ENCODE assay signal across 9 cellular contexts in genomic region chr1:3651939-3652537, GRCh38. TPM values are rescaled to one million over a fixed set of nuclear protein-coding genes. Genes with fewer than 3 reads are reported as not detected.
A peak's percentile ranks its signal among the peaks of the same experiment; 100 is the strongest.
DNase-seq lines count a peak whose midpoint lies in the region; ATAC-seq, FAIRE-seq and TF ChIP-seq lines count a peak whose summit lies in the region.
"Had no signal": no experiment of that assay in that cellular context is flagged by ENCODE, and none has a peak within 500 bp of the region (broad histone marks: within the 10 kb centered on the region; RNA-seq: fewer than 3 reads in every experiment).

TP73 (plus strand) TSS chr1:3652516; CDS start chr1:3682366, 29,850 bp downstream.

- DNase-seq in immature natural killer cell (no peak), urothelium cell line (ENCODE audit: low spot score) (peak; percentile 60), medulla oblongata (ENCODE audit: extremely low spot score) (no peak)

- TF ChIP-seq CTCF in DOHH2 (IDR thresholded peaks at IDR 0.05; ENCODE audit: low read depth, low read length, poor library complexity, severe bottlenecking) = no peak
- TF ChIP-seq CTCF in VCaP (conservative IDR thresholded peaks at IDR 0.05) = no peak

- H3K36me3 Mint-ChIP-seq in immature natural killer cell = peaks cover 0 to 1% (median 0%) of the 10 kb centered on the region in 3 donors

- H3K79me2 ChIP-seq in DOHH2 (ENCODE audit: control insufficient read depth, low read length) = peaks cover 56% of the 10 kb centered on the region

- H3K27me3 Mint-ChIP-seq in immature natural killer cell (ENCODE audit: low read depth in 3 of 3) = peaks cover 14 to 18% (median 17%) of the 10 kb centered on the region in 3 donors

- H3K9me2 ChIP-seq in DOHH2 (replicated peaks; ENCODE audit: control insufficient read depth, low read length) = no peaks in the 10 kb centered on the region

- H3K27ac Mint-ChIP-seq in immature natural killer cell = no peak within 1 kb of the TSS

- H3K9me3 ChIP-seq in DOHH2 (ENCODE audit: control insufficient read depth, insufficient read depth, low read length) = no peaks in the 10 kb centered on the region

- H3K4me1 ChIP-seq in DOHH2 (ENCODE audit: control insufficient read depth, low read length) = peaks cover 60% of the 10 kb centered on the region

- H3K4me2 ChIP-seq in DOHH2 (ENCODE audit: low read length) = peak within 1 kb of the TSS; percentile 82
- H3K4me2 ChIP-seq: KMS-11 had no signal

- H3K4me1 Mint-ChIP-seq in immature natural killer cell = peaks cover 21 to 34% of the 10 kb centered on the region in 2 donors

- H4K20me1 ChIP-seq in DOHH2 (ENCODE audit: control insufficient read depth, insufficient read depth, low read depth, low read length) = no peaks in the 10 kb centered on the region

- H3K4me3 ChIP-seq in DOHH2 (ENCODE audit: low read length) = peak within 1 kb of the TSS; percentile 83

- H3K36me3 ChIP-seq in DOHH2 (ENCODE audit: control insufficient read depth, low read length) = peaks cover 12% of the 10 kb centered on the region

- ATAC-seq in HG02798 (IDR thresholded peaks at IDR 0.05; ENCODE audit: poor library complexity, unreplicated experiment) (peak; percentile 35), GM18907 (IDR thresholded peaks at IDR 0.05; ENCODE audit: unreplicated experiment) (no peak), HG03354 (IDR thresholded peaks at IDR 0.05; ENCODE audit: poor library complexity, severe bottlenecking, unreplicated experiment) (no peak)

- H3K27ac ChIP-seq in DOHH2 (ENCODE audit: low read depth, low read length) (no peak within 1 kb of the TSS), VCaP (peak within 1 kb of the TSS; percentile 71)
- H3K27ac ChIP-seq: KMS-11 had no signal

- H3F3A ChIP-seq in DOHH2 (ENCODE audit: control insufficient read depth, insufficient read depth) = peaks cover 12% of the 10 kb centered on the region

- peak within 1 kb of the TSS in 3 of 5 donors; percentile 33 to 52 (median 47) for H3K4me3 Mint-ChIP-seq in immature natural killer cell

- H3K27me3 ChIP-seq in DOHH2 (ENCODE audit: control insufficient read depth, low read length) = no peaks in the 10 kb centered on the region

- FAIRE-seq in urothelium cell line (lab: Jason Lieb, UNC) = no peak

- H3K9me3 Mint-ChIP-seq in immature natural killer cell = no peaks in the 10 kb centered on the region

RNA-seq across cellular contexts. Expression of gene TP73, which starts in this region (rescaled TPM):
- not detected for polyA plus RNA-seq in immature natural killer cell
